In genomic region chr2:182867411-182868048, GRCh38 we compare ENCODE assay signal across 10 cellular contexts. TPM values are rescaled to one million over a fixed set of nuclear protein-coding genes. Genes with fewer than 3 reads are reported as not detected.
DNase-seq lines count a peak whose midpoint lies in the region; ATAC-seq and TF ChIP-seq lines count a peak whose summit lies in the region.
"Had no signal": no experiment of that assay in that cellular context is flagged by ENCODE, and none has a peak within 500 bp of the region (broad histone marks: within the 10 kb centered on the region; RNA-seq: fewer than 3 reads in every experiment).

No MANE protein-coding gene starts in this region.

- H3K27me3 Mint-ChIP-seq in WTC11 (ENCODE audit: low read depth) (peaks cover 45% of the 10 kb centered on the region), natural killer cell (ENCODE audit: low read depth in 2 of 2) (peaks cover 44% of the 10 kb centered on the region in 2 donors)

- peaks cover 45% of the 10 kb centered on the region for H3K27me3 ChIP-seq in iPS-20b (ENCODE audit: insufficient read depth, low read length)

- H3K9me3 Mint-ChIP-seq in WTC11 = no peaks in the 10 kb centered on the region
- no peaks in the 10 kb centered on the region for H3K9me3 Mint-ChIP-seq in natural killer cell

- H3K4me3 Mint-ChIP-seq in WTC11 (peak overlapping the region; percentile 96), natural killer cell (no peak overlapping the region)

- H3K27ac ChIP-seq in iPS-20b (ENCODE audit: low read length) = no peak overlapping the region
- H3K27ac ChIP-seq in skin epidermis = peak overlapping the region in 11 of 21 experiments; percentile 22 to 61 (median 50)

- H3K36me3 Mint-ChIP-seq in WTC11 (no peaks in the 10 kb centered on the region), natural killer cell (peaks cover 7% of the 10 kb centered on the region)

- DNase-seq in DMS53 (lab: John Stamatoyannopoulos, UW) (peak; percentile 58), DMS53 treated with DMSO at 0.1 percent for 48 hours (lab: John Stamatoyannopoulos, UW; ENCODE audit: unreplicated experiment) (no peak), WTC11 (ENCODE audit: low spot score) (no peak), natural killer cell (no peak)
- DNase-seq in activated naive CD4-positive, alpha-beta T cell treated with anti-CD3 and anti-CD28 coated beads, Interleukin-2, amount 50 U/mL, for 16 hours = no peak
- DNase-seq: 8988T had no signal

- peaks cover 16% of the 10 kb centered on the region for H3K4me1 ChIP-seq in iPS-20b (ENCODE audit: insufficient read depth, low read length)

- POLR2A ChIA-PET in WTC11 (lab: Charles Lee) = interaction anchor here (1.9 kb wide), 1 partner anchor 48 kb away, joined by 5 read pairs; no protein-coding TSS in a partner anchor

- H3K4me3 ChIP-seq in iPS-20b (ENCODE audit: low read length) = peak overlapping the region; percentile 84
- peak overlapping the region in 6 of 7 experiments; percentile 7 to 38 (median 19) for H3K4me3 ChIP-seq in skin epidermis

- H3K27ac Mint-ChIP-seq in WTC11 (no peak overlapping the region), natural killer cell (no peak overlapping the region)

- peak; percentile 5; the same call in 1 of the 2 replicates for ATAC-seq in WTC11
- ATAC-seq in natural killer cell = no peak
- ATAC-seq in HG03135 (IDR thresholded peaks at IDR 0.05; ENCODE audit: unreplicated experiment) = no peak

- H3K4me1 Mint-ChIP-seq in WTC11 (peaks cover 20% of the 10 kb centered on the region), natural killer cell (peaks cover 0 to 5% of the 10 kb centered on the region in 2 donors)

- peak overlapping the region; percentile 66; the same call in 1 of the 2 replicates for H3K9ac ChIP-seq in iPS-20b (ENCODE audit: low read depth, low read length)

- no peaks in the 10 kb centered on the region for H3K36me3 ChIP-seq in iPS-20b (ENCODE audit: insufficient read depth, low read depth, low read length)

- H3K9me3 ChIP-seq in iPS-20b (ENCODE audit: insufficient read depth, low read depth, low read length) = no peaks in the 10 kb centered on the region

- CTCF ChIA-PET in WTC11 (lab: Charles Lee) = interaction anchor here (0.6 to 6.4 kb wide), 18 partner anchors 11 to 1371 kb away, joined by 3 to 37 read pairs (median 5); no protein-coding TSS in a partner anchor

- no peak for TF ChIP-seq CTCF in WTC11 (IDR thresholded peaks at IDR 0.05)
- no peak for TF ChIP-seq CTCF in natural killer cell (IDR thresholded peaks at IDR 0.05)

- intact Hi-C loops in natural killer cell (cut with micrococcal nuclease) = no loop called here

TF ChIP-seq in WTC11, 78 proteins besides CTCF, POLR2A, EP300 and RAD21 (continues in another document):
- no peak for TF ChIP-seq ERG (CRISPR knock-in tag; IDR thresholded peaks at IDR 0.05)
- no peak for TF ChIP-seq STAT6 (CRISPR knock-in tag; conservative IDR thresholded peaks at IDR 0.05; ENCODE audit: low read depth)
- TF ChIP-seq E2F1 (CRISPR knock-in tag; IDR thresholded peaks at IDR 0.05) = no peak
- no peak for TF ChIP-seq AR (CRISPR knock-in tag; IDR thresholded peaks at IDR 0.05)
- TF ChIP-seq ZBTB21 (CRISPR knock-in tag; IDR thresholded peaks at IDR 0.05; ENCODE audit: borderline replicate concordance) = no peak
- TF ChIP-seq KAT7 (CRISPR knock-in tag; IDR thresholded peaks at IDR 0.05; ENCODE audit: borderline replicate concordance) = no peak
- no peak for TF ChIP-seq IRF2 (CRISPR knock-in tag; IDR thresholded peaks at IDR 0.05; ENCODE audit: borderline replicate concordance, low read depth)
- TF ChIP-seq TP53 (CRISPR knock-in tag; IDR thresholded peaks at IDR 0.05) = no peak
- no peak for TF ChIP-seq ZNF138 (CRISPR knock-in tag; conservative IDR thresholded peaks at IDR 0.05)
- TF ChIP-seq RORB (CRISPR knock-in tag; IDR thresholded peaks at IDR 0.05) = no peak
- no peak for TF ChIP-seq SMAD4 (CRISPR knock-in tag; IDR thresholded peaks at IDR 0.05)
- TF ChIP-seq ZNF281 (CRISPR knock-in tag; IDR thresholded peaks at IDR 0.05) = no peak
- no peak for TF ChIP-seq TEAD1 (CRISPR knock-in tag; IDR thresholded peaks at IDR 0.05)
- no peak for TF ChIP-seq ZNF263 (CRISPR knock-in tag; IDR thresholded peaks at IDR 0.05; ENCODE audit: low read depth)
- TF ChIP-seq MAX (CRISPR knock-in tag; IDR thresholded peaks at IDR 0.05) = no peak

RNA-seq across cellular contexts. Expression of gene FRZB, which starts 1.1 kb away (rescaled TPM):
- total RNA-seq in WTC11 (2021) (1.2 to 1.9 TPM (median 1.5 TPM) in 3 replicates), natural killer cell (not detected)
- total RNA-seq: T-helper 2 cell treated with Interferon-gamma antibody and Interleukin-4, amounts not matched to agents 100 ng/mL and 5 ng/mL, for 36 hours had no signal
